In genomic region chr10:30534465-30535144, GRCh38 we compare ENCODE assay signal across 8 cellular contexts.
DNase-seq lines count a peak whose midpoint lies in the region; ATAC-seq and TF ChIP-seq lines count a peak whose summit lies in the region.

No MANE protein-coding gene starts in this region.

- TF ChIP-seq CTCF in mesothelial cell of epicardium (IDR thresholded peaks at IDR 0.05; ENCODE audit: unreplicated experiment): peak; percentile 89

- no peak overlapping the region for H3K4me3 ChIP-seq in CD4-positive, alpha-beta memory T cell (ENCODE audit: low read length in 2 of 2)

- H3K36me3 Mint-ChIP-seq in CD4-positive, alpha-beta memory T cell: no peaks in the 10 kb centered on the region
- H3K36me3 Mint-ChIP-seq in effector memory CD8-positive, alpha-beta T cell (ENCODE audit: insufficient read depth): peaks cover 8% of the 10 kb centered on the region
- H3K36me3 Mint-ChIP-seq in mesothelial cell of epicardium: no peaks in the 10 kb centered on the region

- H3K27me3 Mint-ChIP-seq in CD4-positive, alpha-beta memory T cell: no peaks in the 10 kb centered on the region
- H3K27me3 Mint-ChIP-seq in effector memory CD8-positive, alpha-beta T cell: no peaks in the 10 kb centered on the region
- H3K27me3 Mint-ChIP-seq in mesothelial cell of epicardium (ENCODE audit: low read depth): peaks cover 1% of the 10 kb centered on the region

- H3K4me3 Mint-ChIP-seq in CD4-positive, alpha-beta memory T cell: no peak overlapping the region
- H3K4me3 Mint-ChIP-seq in effector memory CD8-positive, alpha-beta T cell: no peak overlapping the region
- no peak overlapping the region for H3K4me3 Mint-ChIP-seq in mesothelial cell of epicardium

- POLR2A ChIA-PET in CD4-positive, alpha-beta memory T cell (lab: Charles Lee; ENCODE audit: partially characterized antibody): interaction anchor here (1.3 kb wide), 1 partner anchor 18 kb away, joined by 3 read pairs; no protein-coding TSS in a partner anchor

- ATAC-seq in effector memory CD8-positive, alpha-beta T cell (replicated peaks): peak; percentile 44
- ATAC-seq in GM18868 (IDR thresholded peaks at IDR 0.05; ENCODE audit: unreplicated experiment): no peak

- H3K4me1 ChIP-seq in CD4-positive, alpha-beta memory T cell (ENCODE audit: insufficient read depth, low read length): peaks cover 22% of the 10 kb centered on the region

- H3K9me3 ChIP-seq in CD4-positive, alpha-beta memory T cell (ENCODE audit: control insufficient read depth in 1 of 2, low read length in 2 of 2): no peaks in the 10 kb centered on the region

- peaks cover 11 to 30% (median 20%) of the 10 kb centered on the region in 4 donors for H3K4me1 Mint-ChIP-seq in CD4-positive, alpha-beta memory T cell
- H3K4me1 Mint-ChIP-seq in effector memory CD8-positive, alpha-beta T cell (ENCODE audit: low read depth in 2 of 2): peaks cover 24 to 42% of the 10 kb centered on the region in 2 donors
- H3K4me1 Mint-ChIP-seq in mesothelial cell of epicardium: peaks cover 15% of the 10 kb centered on the region

- intact Hi-C loops in CD4-positive, alpha-beta memory T cell (cut with micrococcal nuclease): loop anchor here (1.0 kb wide), 4 partner anchors 57 to 142 kb away; no protein-coding TSS in a partner anchor

- no peak overlapping the region for H3K27ac ChIP-seq in CD4-positive, alpha-beta memory T cell (ENCODE audit: low read depth, low read length)

- CTCF ChIA-PET in CD4-positive, alpha-beta memory T cell (lab: Charles Lee; ENCODE audit: partially characterized antibody): interaction anchor here (0.7 to 9.2 kb wide), 16 partner anchors 9 to 150 kb away, joined by 3 to 133 read pairs (median 5); partner anchors contain the start of gene MAP3K8

- H3K9me3 Mint-ChIP-seq in CD4-positive, alpha-beta memory T cell: no peaks in the 10 kb centered on the region
- H3K9me3 Mint-ChIP-seq in effector memory CD8-positive, alpha-beta T cell: no peaks in the 10 kb centered on the region
- no peaks in the 10 kb centered on the region for H3K9me3 Mint-ChIP-seq in mesothelial cell of epicardium

- no peaks in the 10 kb centered on the region for H3K36me3 ChIP-seq in CD4-positive, alpha-beta memory T cell (ENCODE audit: insufficient read depth, low read length)

- H3K27ac Mint-ChIP-seq in CD4-positive, alpha-beta memory T cell: peak overlapping the region in 3 of 7 donors; percentile 2 to 73 (median 24)
- peak overlapping the region in 1 of 2 donors; percentile 59 for H3K27ac Mint-ChIP-seq in effector memory CD8-positive, alpha-beta T cell
- H3K27ac Mint-ChIP-seq in mesothelial cell of epicardium: no peak overlapping the region

- H3K27me3 ChIP-seq in CD4-positive, alpha-beta memory T cell (ENCODE audit: insufficient read depth, low read length): no peaks in the 10 kb centered on the region

- peak; percentile 69 to 78 (median 74) for DNase-seq in CD4-positive, alpha-beta memory T cell
- peak; percentile 47 for DNase-seq in H4 (ENCODE audit: low spot score)
- DNase-seq in NCI-H748 treated with DMSO at 0.1 percent for 48 hours (lab: John Stamatoyannopoulos, UW): peak; percentile 13
- DNase-seq in activated CD8-positive, alpha-beta memory T cell treated with anti-CD3 and anti-CD28 coated beads for 1 hour (ENCODE audit: extremely low read depth in 1 of 2, low read depth in 1 of 2): peak; percentile 41 to 51
- DNase-seq in effector memory CD8-positive, alpha-beta T cell: peak; percentile 71 to 75 (median 74)
- DNase-seq in mesothelial cell of epicardium (ENCODE audit: low spot score in 2 of 2, unreplicated experiment in 2 of 2): peak in 1 of 2 experiments; percentile 71
- DNase-seq in stimulated activated CD8-positive, alpha-beta memory T cell treated with anti-CD3 and anti-CD28 coated beads, Interleukin-4, amount 100 ng/mL, for 1 hour (ENCODE audit: low read depth in 2 of 2, low spot score in 1 of 2): peak; percentile 40 to 42
